Comparison of ENCODE assay signal across 11 cellular contexts in genomic region chr19:45403272-45403671, GRCh38. TPM values are rescaled to one million over a fixed set of nuclear protein-coding genes. Genes with fewer than 3 reads are reported as not detected.
DNase-seq lines count a peak whose midpoint lies in the region; ATAC-seq and TF ChIP-seq lines count a peak whose summit lies in the region.
"Had no signal": no experiment of that assay in that cellular context is flagged by ENCODE, and none has a peak within 500 bp of the region (broad histone marks: within the 10 kb centered on the region; RNA-seq: fewer than 3 reads in every experiment).

No MANE protein-coding gene starts in this region.

- H3K9ac ChIP-seq in HUES48 (ENCODE audit: low read depth, low read length), result no peak overlapping the region

- peaks cover 78% of the 10 kb centered on the region for H3K27me3 Mint-ChIP-seq in brain

- TF ChIP-seq CTCF in brain (conservative IDR thresholded peaks at IDR 0.05) (no peak), left lung (IDR thresholded peaks at IDR 0.05) (no peak), thyroid gland (IDR thresholded peaks at IDR 0.05) (no peak), GM13976 (IDR thresholded peaks at IDR 0.05; ENCODE audit: borderline replicate concordance, control extremely low read depth, extremely low read depth, insufficient read depth, missing control alignments) (no peak)

- peaks cover under 1% of the 10 kb centered on the region for H3K36me3 Mint-ChIP-seq in brain

- ATAC-seq in left lung (no peak), HG03565 (IDR thresholded peaks at IDR 0.05; ENCODE audit: unreplicated experiment) (no peak)

- H3K4me3 Mint-ChIP-seq in brain, result peak overlapping the region; percentile 90 to 94 (median 92)

- DNase-seq in left lung, result no peak
- DNase-seq in thyroid gland, result no peak
- no peak for DNase-seq in DMS114 treated with DMSO at 0.1 percent for 48 hours (lab: John Stamatoyannopoulos, UW; ENCODE audit: unreplicated experiment)
- DNase-seq in GM13976 (ENCODE audit: low spot score), result no peak
- DNase-seq: activated CD8-positive, alpha-beta memory T cell treated with anti-CD3 and anti-CD28 coated beads, Interleukin-2, amount 50 U/mL, for 48 hours; anterior cingulate cortex; DMS53; stimulated activated CD4-positive, alpha-beta T cell treated with anti-CD3 and anti-CD28 coated beads, Interleukin-1b, Interleukin-23, amount 100 ng/mL, for 48 hours had no signal

- TF ChIP-seq POLR2A in thyroid gland (IDR thresholded peaks at IDR 0.05), result no peak

- in situ Hi-C loops in GM13976 (cut with MboI; ENCODE audit: low sequenced_read_pairs, unreplicated experiment), result no loop called here

- no peaks in the 10 kb centered on the region; the same call in 1 of the 2 replicates for H3K27me3 ChIP-seq in HUES48 (ENCODE audit: control insufficient read depth, insufficient read depth, low read length)
- H3K27me3 ChIP-seq in left lung, result peaks cover 0 to 47% of the 10 kb centered on the region in 2 donors
- H3K27me3 ChIP-seq in thyroid gland, result no peaks in the 10 kb centered on the region

- H3K27ac ChIP-seq in HUES48 (ENCODE audit: low read depth, low read length) (peak overlapping the region; percentile 22), left lung (peak overlapping the region; percentile 33 to 39), thyroid gland (peak overlapping the region in 2 of 3 donors; percentile 6 to 34)

- H3K36me3 ChIP-seq in HUES48 (ENCODE audit: control insufficient read depth, insufficient read depth, low read length) (peaks cover 4% of the 10 kb centered on the region; the same call in 1 of the 2 replicates), left lung (no peaks in the 10 kb centered on the region), thyroid gland (no peaks in the 10 kb centered on the region)

- intact Hi-C loops in left lung (cut with DNase I) (no loop called here), thyroid gland (cut with DNase I) (loop anchor here (10.0 kb wide), 1 partner anchor 148 kb away; the partner anchor contains the start of gene MARK4)

- peaks cover 0 to 2% (median 0%) of the 10 kb centered on the region in 5 experiments for H3K9me3 Mint-ChIP-seq in brain

- WGBS in thyroid gland, 2 donors, result 71 to 83% methylated on average over 4 of the region's 4 CpGs

- H3K4me1 Mint-ChIP-seq in brain, result peaks cover 49% of the 10 kb centered on the region

- H3K9me3 ChIP-seq in HUES48 (ENCODE audit: control insufficient read depth, insufficient read depth, low read length) (no peaks in the 10 kb centered on the region), left lung (no peaks in the 10 kb centered on the region), thyroid gland (no peaks in the 10 kb centered on the region)

- H3K4me3 ChIP-seq in HUES48 (ENCODE audit: low read depth, low read length), result peak overlapping the region; percentile 86
- peak overlapping the region in 1 of 2 donors; percentile 70 for H3K4me3 ChIP-seq in left lung
- H3K4me3 ChIP-seq in thyroid gland (replicated peaks in 1 of 3), result no peak overlapping the region

- no peak overlapping the region for H3K27ac Mint-ChIP-seq in brain

- H3K4me1 ChIP-seq in HUES48 (ENCODE audit: control insufficient read depth, insufficient read depth, low read length) (peaks cover 22% of the 10 kb centered on the region), left lung (peaks cover 30 to 64% of the 10 kb centered on the region in 2 donors), thyroid gland (peaks cover 25 to 37% of the 10 kb centered on the region in 2 donors)

RNA-seq across cellular contexts. Expression of gene PPP1R13L, which starts 1.6 kb away (rescaled TPM):
- polyA plus RNA-seq in brain (ENCODE audit: insufficient read depth, low read depth, low replicate concordance), result 14.8 TPM
- 10 to 100 TPM; 30.0 to 51.4 TPM for total RNA-seq in left lung
- total RNA-seq in thyroid gland, result 10 to 100 TPM; 11.9 to 64.2 (median 35.8) TPM

RNA-seq across cellular contexts. Expression of gene POLR1G, which starts 3.2 kb away (rescaled TPM):
- 4.9 TPM for polyA plus RNA-seq in brain (ENCODE audit: insufficient read depth, low read depth, low replicate concordance)
- total RNA-seq in left lung (1 to 10 TPM; 4.8 to 6.0 TPM), thyroid gland (1 to 10 TPM; 1.3 to 9.1 (median 4.2) TPM)

RNA-seq across cellular contexts. Expression of gene ERCC1, which starts 20.4 kb away (rescaled TPM):
- 97.8 TPM for polyA plus RNA-seq in brain (ENCODE audit: insufficient read depth, low read depth, low replicate concordance)
- total RNA-seq in left lung (10 to 100 TPM; 56.1 to 57.8 TPM), thyroid gland (100 to 1,000 TPM in 2 of 4 donors, 10 to 100 TPM in 2; 89.1 to 157 (median 113) TPM)

RNA-seq across cellular contexts. Expression of gene ERCC2, which starts 32.9 kb away (rescaled TPM):
- 34.8 TPM for polyA plus RNA-seq in brain (ENCODE audit: insufficient read depth, low read depth, low replicate concordance)
- 10 to 100 TPM; 21.2 to 23.5 TPM for total RNA-seq in left lung
- total RNA-seq in thyroid gland, result 10 to 100 TPM in 3 of 4 donors, 1 to 10 TPM in 1; 9.4 to 19.2 (median 15.9) TPM
